19 cellular contexts compared by ENCODE assay signal in the genomic region with DNA sequence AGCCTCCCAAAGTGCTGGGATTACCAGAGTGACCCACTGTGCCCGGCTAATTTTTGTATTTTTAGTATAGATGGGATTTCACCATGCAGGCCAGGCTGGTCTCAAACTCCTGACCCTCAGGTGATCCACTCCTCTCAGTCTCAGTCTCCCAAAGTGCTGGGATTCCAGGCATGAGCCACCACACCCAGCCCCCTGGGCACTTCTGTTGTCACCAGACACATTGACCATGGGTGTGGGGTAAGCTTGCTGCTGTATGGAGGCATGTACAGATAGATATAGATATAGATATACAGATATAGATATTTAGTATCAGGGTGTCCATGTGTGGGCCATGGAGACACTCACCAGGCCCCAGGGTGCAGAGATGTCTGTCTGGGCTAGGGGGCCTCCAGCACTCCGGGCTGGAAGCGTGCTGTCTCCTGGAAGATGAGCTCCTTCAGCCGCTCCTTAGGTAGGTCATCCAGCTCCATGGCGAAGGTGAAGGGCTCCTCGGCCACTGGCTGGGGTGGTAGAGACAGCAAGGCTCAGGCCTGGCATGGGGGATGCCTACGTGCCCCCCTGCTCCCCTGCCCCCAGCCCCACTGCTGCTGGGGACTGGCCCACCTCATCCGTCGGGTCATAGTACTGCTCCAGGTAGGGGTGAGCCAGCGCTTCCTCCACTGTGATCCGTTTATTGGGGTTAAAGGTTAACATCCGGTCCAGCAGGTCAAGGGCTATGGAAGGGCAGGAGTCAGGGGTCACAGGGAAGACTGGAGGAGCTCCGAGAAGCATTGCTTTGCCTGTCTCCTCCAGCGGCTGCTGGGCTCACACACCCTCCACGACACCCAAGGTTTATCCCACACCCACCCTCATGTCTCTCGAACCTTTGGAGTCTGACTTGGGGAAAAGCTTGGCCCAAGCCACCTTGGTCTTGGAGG. TPM values are rescaled to one million over a fixed set of nuclear protein-coding genes. Genes with fewer than 3 reads are reported as not detected.
"Had no signal": no experiment of that assay in that cellular context is flagged by ENCODE, and none has a peak within 500 bp of the region (broad histone marks: within the 10 kb centered on the region; RNA-seq: fewer than 3 reads in every experiment).

No MANE protein-coding gene starts in this region.

- ATAC-seq: left lobe of liver; lower lobe of right lung; naive thymus-derived CD4-positive, alpha-beta T cell; stimulated activated naive B cell treated with anti-CD40 and anti-IgM and Interleukin-4, amounts not matched to agents 10 μg/mL and 1 μg/mL and 100 μg/mL, for 72 hours; T-cell had no signal

- H3K9me3 ChIP-seq: lower lobe of right lung, sigmoid colon, testis had no signal

- H3K27ac ChIP-seq: cardiac muscle cell, lower lobe of right lung, neural progenitor cell, testis had no signal

- H3K9me3 Mint-ChIP-seq: dendritic cell treated with granulocyte-macrophage colony-stimulating factor and Interleukin-4, amounts not matched to agents 40 ng/mL and 50 ng/mL, for 4 days; immature natural killer cell; neural progenitor cell; stimulated activated naive B cell treated with anti-CD40 and anti-IgM and Interleukin-4, amounts not matched to agents 10 μg/mL and 1 μg/mL and 100 μg/mL, for 72 hours; T-cell had no signal

- H3K27me3 Mint-ChIP-seq: dendritic cell treated with granulocyte-macrophage colony-stimulating factor and Interleukin-4, amounts not matched to agents 40 ng/mL and 50 ng/mL, for 4 days; naive thymus-derived CD4-positive, alpha-beta T cell; stimulated activated naive B cell treated with anti-CD40 and anti-IgM and Interleukin-4, amounts not matched to agents 10 μg/mL and 1 μg/mL and 100 μg/mL, for 72 hours; T-cell had no signal

- H3K4me1 ChIP-seq: neural progenitor cell had no signal

- H3K4me3 ChIP-seq: cardiac muscle cell, lower lobe of right lung, neural progenitor cell, sigmoid colon, testis had no signal

- H3K27ac Mint-ChIP-seq: dendritic cell treated with granulocyte-macrophage colony-stimulating factor and Interleukin-4, amounts not matched to agents 40 ng/mL and 50 ng/mL, for 4 days; immature natural killer cell; neural progenitor cell; stimulated activated naive B cell treated with anti-CD40 and anti-IgM and Interleukin-4, amounts not matched to agents 10 μg/mL and 1 μg/mL and 100 μg/mL, for 72 hours had no signal

- H3K27me3 ChIP-seq: cardiac muscle cell, neural progenitor cell, sigmoid colon, testis had no signal

- H3K36me3 ChIP-seq: neural progenitor cell had no signal

- DNase-seq: activated CD4-positive, alpha-beta T cell treated with anti-CD3 and anti-CD28 coated beads, Interleukin-2, amount 50 U/mL, for 4 hours; activated naive CD4-positive, alpha-beta T cell treated with Interleukin-2 at 50 U/mL for 16 hours; activated T-cell treated with anti-CD3 and anti-CD28 coated beads, Interleukin-2, amount 50 U/mL, for 48 hours; effector CD8-positive, alpha-beta T cell; foreskin melanocyte; immature natural killer cell; lower lobe of right lung; mesendoderm; naive thymus-derived CD4-positive, alpha-beta T cell; sigmoid colon; stimulated activated CD4-positive, alpha-beta T cell treated with anti-CD3 and anti-CD28 coated beads, Interleukin-2, amount 100 ng/mL, for 48 hours; stimulated activated CD8-positive, alpha-beta memory T cell treated with anti-CD3 and anti-CD28 coated beads, Interleukin-4, amount 100 ng/mL, for 48 hours; stimulated activated naive B cell treated with anti-CD40 and anti-IgM and Interleukin-4, amounts not matched to agents 10 μg/mL and 1 μg/mL and 100 μg/mL, for 72 hours; T-cell; testis had no signal

- H3K4me3 Mint-ChIP-seq: dendritic cell treated with granulocyte-macrophage colony-stimulating factor and Interleukin-4, amounts not matched to agents 40 ng/mL and 50 ng/mL, for 4 days; immature natural killer cell; neural progenitor cell; stimulated activated naive B cell treated with anti-CD40 and anti-IgM and Interleukin-4, amounts not matched to agents 10 μg/mL and 1 μg/mL and 100 μg/mL, for 72 hours; T-cell had no signal

RNA-seq across cellular contexts. Expression of a gene that starts 3.2 kb away (rescaled TPM):
- polyA plus RNA-seq: immature natural killer cell; naive thymus-derived CD4-positive, alpha-beta T cell had no signal

RNA-seq across cellular contexts. Expression of a gene that starts 24.8 kb away (rescaled TPM):
- polyA plus RNA-seq: immature natural killer cell had no signal
